Comparison of ENCODE assay signal across 23 cellular contexts in genomic region chr2:21939961-21940360, GRCh38.
"Had no signal": no experiment of that assay in that cellular context is flagged by ENCODE, and none has a peak within 500 bp of the region (broad histone marks: within the 10 kb centered on the region; RNA-seq: fewer than 3 reads in every experiment).

No MANE protein-coding gene starts in this region.

- H3K36me3 Mint-ChIP-seq: activated naive CD8-positive, alpha-beta T cell; natural killer cell treated with Interleukin-12 subunit alpha and Interleukin-12 subunit beta and Interleukin-15 and Interleukin-18, amount 100 ng/mL, for 72 hours; WTC11 had no signal

- H3K27me3 Mint-ChIP-seq: activated naive CD8-positive, alpha-beta T cell; natural killer cell treated with Interleukin-12 subunit alpha and Interleukin-12 subunit beta and Interleukin-15 and Interleukin-18, amount 100 ng/mL, for 72 hours had no signal

- H3K4me3 Mint-ChIP-seq: activated naive CD8-positive, alpha-beta T cell; activated T-cell treated with anti-CD3 and anti-CD28 coated beads, Interleukin-2, amount 50 U/mL, for 4 hours; natural killer cell treated with Interleukin-12 subunit alpha and Interleukin-12 subunit beta and Interleukin-15 and Interleukin-18, amount 100 ng/mL, for 72 hours; WTC11 had no signal

- H3K9me3 ChIP-seq: adrenal gland, neutrophil, pancreas, psoas muscle, thyroid gland had no signal

- H3K27ac Mint-ChIP-seq: activated naive CD8-positive, alpha-beta T cell; activated T-helper 2 cell treated with anti-CD3 and anti-CD28 coated beads, Interferon-gamma antibody, Interleukin-2, Interleukin-4, amounts not matched to agents 10 μg/mL and 5 μg/mL and 100 μg/mL, durations not matched to agents 14 hours and 24 hours and 36 hours; natural killer cell treated with Interleukin-12 subunit alpha and Interleukin-12 subunit beta and Interleukin-15 and Interleukin-18, amount 100 ng/mL, for 72 hours; WTC11 had no signal

- H3K4me3 ChIP-seq: adrenal gland, pancreas, psoas muscle, smooth muscle cell, thyroid gland had no signal

- ATAC-seq: activated T-cell treated with anti-CD3 and anti-CD28 coated beads, Interleukin-2, amount 50 U/mL, for 4 hours; left ventricle myocardium superior; natural killer cell treated with Interleukin-12 subunit alpha and Interleukin-12 subunit beta and Interleukin-15 and Interleukin-18, amount 100 ng/mL, for 72 hours; pancreas; psoas muscle; right cardiac atrium; WTC11 had no signal

- DNase-seq: activated CD4-positive, alpha-beta T cell treated with anti-CD3 and anti-CD28 coated beads, Interleukin-2, amount 50 U/mL, for 4 hours; activated CD8-positive, alpha-beta memory T cell treated with anti-CD3 and anti-CD28 coated beads, Interleukin-2, amount 50 U/mL, for 48 hours; activated naive CD4-positive, alpha-beta T cell; activated T-cell treated with anti-CD3 and anti-CD28 coated beads, Interleukin-2, amount 50 U/mL, for 4 hours; adrenal gland; central memory CD4-positive, alpha-beta T cell; effector memory CD4-positive, alpha-beta T cell; glutamatergic neuron; hippocampal formation; left ventricle myocardium superior; pancreas; psoas muscle; right cardiac atrium; stimulated activated CD4-positive, alpha-beta T cell treated with anti-CD3 and anti-CD28 coated beads, Interleukin-15, amount 100 ng/mL, for 24 hours; stimulated activated naive CD4-positive, alpha-beta T cell treated with Interleukin-2 at 50 U/mL for 16 hours; T1000; thyroid gland had no signal
